Comparison of ENCODE assay signal across 24 cellular contexts in genomic region chr5:31908396-31908795, GRCh38.
"Had no signal": no experiment of that assay in that cellular context is flagged by ENCODE, and none has a peak within 500 bp of the region (broad histone marks: within the 10 kb centered on the region; RNA-seq: fewer than 3 reads in every experiment).

No MANE protein-coding gene starts in this region.

- H3K36me3 Mint-ChIP-seq: activated CD4-positive, alpha-beta memory T cell treated with anti-CD3 and anti-CD28 coated beads for 36 hours; activated naive CD8-positive, alpha-beta T cell treated with anti-CD3 and anti-CD28 coated beads for 36 hours had no signal

- H3K9me3 Mint-ChIP-seq: activated CD4-positive, alpha-beta memory T cell treated with anti-CD3 and anti-CD28 coated beads for 36 hours; activated naive CD8-positive, alpha-beta T cell treated with anti-CD3 and anti-CD28 coated beads for 36 hours; activated T-helper 17 cell treated with anti-CD3 and anti-CD28 coated beads, Interleukin-2, amount 50 U/mL, for 72 hours; T-helper 2 cell treated with Interferon-gamma antibody and Interleukin-4, amounts not matched to agents 5 μg/mL and 100 μg/mL, for 36 hours had no signal

- H3K4me1 Mint-ChIP-seq: activated CD4-positive, alpha-beta T cell treated with anti-CD3 and anti-CD28 coated beads, Interleukin-2, amount 10 ng/mL, durations not matched to agents 7 days and 5 days; activated T-helper 17 cell treated with anti-CD3 and anti-CD28 coated beads, Interleukin-2, amount 50 U/mL, for 72 hours had no signal

- H3K27ac Mint-ChIP-seq: activated CD4-positive, alpha-beta memory T cell treated with anti-CD3 and anti-CD28 coated beads for 36 hours; activated CD4-positive, alpha-beta T cell treated with anti-CD3 and anti-CD28 coated beads, Interleukin-2, amount 10 ng/mL, durations not matched to agents 7 days and 5 days; activated naive CD8-positive, alpha-beta T cell treated with anti-CD3 and anti-CD28 coated beads for 36 hours; activated T-cell treated with anti-CD3 and anti-CD28 coated beads, Interleukin-2, amount 50 U/mL, for 72 hours; activated T-helper 17 cell treated with anti-CD3 and anti-CD28 coated beads, Interleukin-2, amount 50 U/mL, for 72 hours; T-helper 2 cell treated with Interferon-gamma antibody and Interleukin-4, amounts not matched to agents 5 μg/mL and 100 μg/mL, for 36 hours had no signal

- FAIRE-seq: TTC549 had no signal

- H3K27me3 Mint-ChIP-seq: activated CD4-positive, alpha-beta memory T cell treated with anti-CD3 and anti-CD28 coated beads for 36 hours; activated CD4-positive, alpha-beta T cell treated with anti-CD3 and anti-CD28 coated beads, Interleukin-2, amount 10 ng/mL, durations not matched to agents 7 days and 5 days; activated naive CD8-positive, alpha-beta T cell treated with anti-CD3 and anti-CD28 coated beads for 36 hours had no signal

- DNase-seq: activated CD4-positive, alpha-beta memory T cell treated with anti-CD3 and anti-CD28 coated beads for 36 hours; activated CD4-positive, alpha-beta T cell treated with anti-CD3 and anti-CD28 coated beads, Interleukin-2, amount 10 ng/mL, durations not matched to agents 7 days and 5 days; activated CD8-positive, alpha-beta memory T cell treated with anti-CD3 and anti-CD28 coated beads, Interleukin-2, amount 50 U/mL, for 4 hours; activated naive CD8-positive, alpha-beta T cell treated with anti-CD3 and anti-CD28 coated beads for 36 hours; amniotic stem cell; aorta; brain microvascular endothelial cell; central memory CD4-positive, alpha-beta T cell; Karpas-422; KBM-7; MG63; NCI-H1092; NCI-H1436 treated with DMSO at 0.1 percent for 48 hours; NCI-H1694 treated with DMSO at 0.1 percent for 48 hours; NCI-H2029; NCI-H345; NCI-H524 treated with DMSO at 0.1 percent for 48 hours; SHP77; SJCRH30 had no signal

- ATAC-seq: activated T-helper 17 cell treated with anti-CD3 and anti-CD28 coated beads, Interleukin-2, amount 50 U/mL, for 72 hours; Panc1 had no signal

- H3K4me3 Mint-ChIP-seq: activated CD4-positive, alpha-beta memory T cell treated with anti-CD3 and anti-CD28 coated beads for 36 hours; activated CD4-positive, alpha-beta T cell treated with anti-CD3 and anti-CD28 coated beads, Interleukin-2, amount 10 ng/mL, durations not matched to agents 7 days and 5 days; activated naive CD8-positive, alpha-beta T cell treated with anti-CD3 and anti-CD28 coated beads for 36 hours; activated T-cell treated with anti-CD3 and anti-CD28 coated beads, Interleukin-2, amount 50 U/mL, for 72 hours; activated T-helper 17 cell treated with anti-CD3 and anti-CD28 coated beads, Interleukin-2, amount 50 U/mL, for 72 hours; T-helper 2 cell treated with Interferon-gamma antibody and Interleukin-4, amounts not matched to agents 5 μg/mL and 100 μg/mL, for 36 hours had no signal
